Comparison of ENCODE assay signal across 8 cellular contexts in the genomic region with DNA sequence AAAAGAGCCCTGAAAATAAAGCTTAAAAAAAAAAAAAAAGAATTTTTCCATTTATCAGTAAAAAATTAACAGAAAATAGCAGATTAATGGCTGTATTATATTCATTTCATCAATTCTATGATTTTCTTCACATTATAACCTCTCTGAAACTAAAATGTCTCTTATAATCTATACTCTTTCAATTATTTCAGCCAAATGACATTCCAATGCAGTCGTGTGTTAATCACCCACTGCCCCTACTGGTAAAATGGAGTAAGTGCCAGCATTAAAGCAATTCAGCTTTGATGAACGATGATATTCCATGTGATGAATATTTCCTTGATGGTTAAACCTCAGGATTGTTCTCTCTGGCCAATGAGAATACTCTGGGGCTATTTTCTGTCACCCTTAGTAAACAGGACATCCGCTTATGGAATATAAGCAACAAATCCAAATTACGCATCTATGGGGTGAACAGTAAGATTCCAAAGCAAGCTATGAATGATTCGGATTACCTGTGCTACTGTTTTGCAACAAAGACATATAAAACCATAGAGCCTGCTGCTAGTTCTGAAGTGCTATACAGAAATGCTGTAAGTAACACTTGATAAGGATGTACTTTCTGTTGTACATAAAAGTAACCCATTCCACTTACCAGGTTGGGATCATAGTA. TPM values are rescaled to one million over a fixed set of nuclear protein-coding genes. Genes with fewer than 3 reads are reported as not detected.
DNase-seq lines count a peak whose midpoint lies in the region; ATAC-seq, FAIRE-seq and TF ChIP-seq lines count a peak whose summit lies in the region.

No MANE protein-coding gene starts in this region.

- H3K27ac ChIP-seq in thoracic aorta: no peak overlapping the region

- H3K27ac Mint-ChIP-seq in glutamatergic neuron (ENCODE audit: unreplicated experiment): no peak overlapping the region

- H3K4me1 Mint-ChIP-seq in glutamatergic neuron (ENCODE audit: low read depth, unreplicated experiment): no peaks in the 10 kb centered on the region

- no peaks in the 10 kb centered on the region for H3K9me3 Mint-ChIP-seq in glutamatergic neuron (ENCODE audit: unreplicated experiment)

- H3K4me3 Mint-ChIP-seq in glutamatergic neuron (ENCODE audit: unreplicated experiment): no peak overlapping the region

- H3K36me3 ChIP-seq in thoracic aorta: no peaks in the 10 kb centered on the region

- H3K27me3 Mint-ChIP-seq in glutamatergic neuron (ENCODE audit: unreplicated experiment): no peaks in the 10 kb centered on the region

- no peaks in the 10 kb centered on the region for H3K27me3 ChIP-seq in thoracic aorta (replicated peaks; ENCODE audit: insufficient read depth)

- peak; percentile 53 for FAIRE-seq in TTC549 (lab: Jason Lieb, UNC)

- H3K36me3 Mint-ChIP-seq in glutamatergic neuron (ENCODE audit: unreplicated experiment): no peaks in the 10 kb centered on the region

- H3K4me3 ChIP-seq in thoracic aorta: no peak overlapping the region

- no peak for ATAC-seq in thoracic aorta (ENCODE audit: insufficient number of reproducible peaks, low FRiP score, low read depth)

- DNase-seq in NCI-H510A treated with DMSO at 0.1 percent for 48 hours (lab: John Stamatoyannopoulos, UW): peak; percentile 13
- no peak for DNase-seq in NCI-H510A (lab: John Stamatoyannopoulos, UW)
- peak; percentile 15 for DNase-seq in HS-5 (ENCODE audit: low read depth)
- no peak for DNase-seq in glutamatergic neuron
- DNase-seq in thoracic aorta (ENCODE audit: low spot score): no peak
- no peak for DNase-seq in activated CD4-positive, alpha-beta T cell treated with anti-CD3 and anti-CD28 coated beads for 1 hour
- DNase-seq in NCI-H1092 treated with DMSO at 0.1 percent for 48 hours (lab: John Stamatoyannopoulos, UW): no peak

- H3K4me1 ChIP-seq in thoracic aorta (ENCODE audit: control insufficient read depth in 1 of 2, low read depth in 2 of 2): peaks cover 4 to 9% of the 10 kb centered on the region in 2 donors

- TF ChIP-seq CTCF in glutamatergic neuron (IDR thresholded peaks at IDR 0.05; ENCODE audit: partially characterized antibody, unreplicated experiment): peak; percentile 79
- TF ChIP-seq CTCF in thoracic aorta (IDR thresholded peaks at IDR 0.05): peak; percentile 63

- no peaks in the 10 kb centered on the region for H3K9me3 ChIP-seq in thoracic aorta

RNA-seq across cellular contexts. Expression of gene SYCP3, which starts 20.3 kb away (rescaled TPM):
- total RNA-seq in glutamatergic neuron (ENCODE audit: unreplicated experiment) (not detected), thoracic aorta (not detected)

Comparison
In these comparisons a context has a peak if more than half of its experiments do, and no peak if none do; other contexts are left out.
1. DNase-seq: peak in NCI-H510A treated with DMSO at 0.1 percent for 48 hours (single experiment) and HS-5 (single experiment); none in NCI-H510A (single experiment), glutamatergic neuron (single experiment), thoracic aorta (single experiment), activated CD4-positive, alpha-beta T cell treated with anti-CD3 and anti-CD28 coated beads for 1 hour (single experiment) and NCI-H1092 treated with DMSO at 0.1 percent for 48 hours (single experiment).